Comparison of ENCODE assay signal across 8 cellular contexts in the genomic region with DNA sequence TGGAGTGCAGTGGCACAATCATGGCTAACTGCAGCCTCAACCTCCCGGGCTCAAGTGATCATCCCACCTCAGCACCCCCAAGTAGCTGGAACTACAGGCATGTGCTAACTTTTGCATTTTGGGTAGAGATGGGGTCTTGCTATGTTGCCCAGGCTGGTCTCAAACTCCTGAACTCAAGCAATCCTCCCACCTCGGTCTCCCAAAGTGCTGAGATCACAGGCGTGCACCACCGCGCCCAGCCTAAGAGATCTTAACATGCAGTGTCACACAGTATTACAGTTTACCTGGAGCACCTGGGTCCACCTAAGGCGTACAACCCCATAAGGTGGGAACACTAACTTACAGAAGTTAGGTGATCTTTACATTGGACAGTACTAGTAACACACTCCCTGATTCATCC.
"Had no signal": no experiment of that assay in that cellular context is flagged by ENCODE, and none has a peak within 500 bp of the region (broad histone marks: within the 10 kb centered on the region; RNA-seq: fewer than 3 reads in every experiment).

No MANE protein-coding gene starts in this region.

- H3K4me3 ChIP-seq: GM23248, HAP-1 had no signal

- H3K9me3 Mint-ChIP-seq: IgD-negative memory B cell had no signal

- DNase-seq: GM23248, GOT3, H7, KG1 had no signal

- H3K27me3 Mint-ChIP-seq: IgD-negative memory B cell had no signal

- H3K9me3 ChIP-seq: HAP-1 had no signal

- H3K27ac Mint-ChIP-seq: IgD-negative memory B cell had no signal

- H3K27ac ChIP-seq: GM23248, HL-60 had no signal

- ATAC-seq: HCT116 had no signal

- H3K4me3 Mint-ChIP-seq: IgD-negative memory B cell had no signal

- H3K9ac ChIP-seq: GM23248 had no signal
